9 cellular contexts compared by ENCODE assay signal in genomic region chr7:100373870-100374598, GRCh38. TPM values are rescaled to one million over a fixed set of nuclear protein-coding genes. Genes with fewer than 3 reads are reported as not detected.
DNase-seq lines count a peak whose midpoint lies in the region; ATAC-seq and TF ChIP-seq lines count a peak whose summit lies in the region.
"Not testable (repeated sequence)": the region's sequence is repeated elsewhere in the genome, so short reads cannot be mapped to it uniquely, and the experiment has no call there.
"Had no signal": no experiment of that assay in that cellular context is flagged by ENCODE, and none has a peak within 500 bp of the region (broad histone marks: within the 10 kb centered on the region; RNA-seq: fewer than 3 reads in every experiment).

No MANE protein-coding gene starts in this region.

- not testable (repeated sequence) for H3K9me3 Mint-ChIP-seq in WTC11; immature natural killer cell; natural killer cell treated with Interleukin-12 subunit alpha and Interleukin-12 subunit beta and Interleukin-15 and Interleukin-18, amount 100 ng/mL, for 72 hours

- H3K27me3 ChIP-seq in thoracic aorta (replicated peaks; ENCODE audit: insufficient read depth): not testable (repeated sequence)

- H3K4me1 ChIP-seq in thoracic aorta (ENCODE audit: control insufficient read depth in 1 of 2, low read depth in 2 of 2): not testable (repeated sequence)

- TF ChIP-seq CTCF in GM10248 (IDR thresholded peaks at IDR 0.05; ENCODE audit: control extremely low read depth, extremely low read depth, low read depth, missing control alignments): peak; percentile 37
- TF ChIP-seq CTCF in WTC11 (IDR thresholded peaks at IDR 0.05); thoracic aorta (IDR thresholded peaks at IDR 0.05): not testable (repeated sequence)
- TF ChIP-seq CTCF in choroid plexus epithelial cell (conservative IDR thresholded peaks at IDR 0.05; ENCODE audit: low read depth, low read length): peak; percentile 11

- not testable (repeated sequence) for H3K4me3 Mint-ChIP-seq in WTC11
- H3K4me3 Mint-ChIP-seq in immature natural killer cell: peak overlapping the region in 1 of 5 donors; percentile 38
- H3K4me3 Mint-ChIP-seq in natural killer cell treated with Interleukin-12 subunit alpha and Interleukin-12 subunit beta and Interleukin-15 and Interleukin-18, amount 100 ng/mL, for 72 hours: peak overlapping the region; percentile 70

- ATAC-seq in GM21515 (IDR thresholded peaks at IDR 0.05; ENCODE audit: unreplicated experiment) (peak; percentile 40), WTC11 (peak; percentile 36)
- ATAC-seq in natural killer cell treated with Interleukin-12 subunit alpha and Interleukin-12 subunit beta and Interleukin-15 and Interleukin-18, amount 100 ng/mL, for 72 hours; thoracic aorta (ENCODE audit: insufficient number of reproducible peaks, low FRiP score, low read depth): not testable (repeated sequence)

- H3K27ac ChIP-seq in thoracic aorta: peak overlapping the region in 1 of 2 donors; percentile 37

- CTCF ChIA-PET in GM10248 (lab: Yijun Ruan, JAX) (interaction anchor here (0.7 to 2.6 kb wide), 3 partner anchors 11 to 34 kb away, joined by 4 to 16 read pairs (median 5); no protein-coding TSS in a partner anchor), WTC11 (lab: Charles Lee) (interaction anchor here (0.8 to 1.8 kb wide), 4 partner anchors 24 to 260 kb away, joined by 3 to 6 read pairs (median 4); no protein-coding TSS in a partner anchor)

- H3K27me3 Mint-ChIP-seq in WTC11 (ENCODE audit: low read depth); immature natural killer cell (ENCODE audit: low read depth in 3 of 3); natural killer cell treated with Interleukin-12 subunit alpha and Interleukin-12 subunit beta and Interleukin-15 and Interleukin-18, amount 100 ng/mL, for 72 hours: not testable (repeated sequence)

- not testable (repeated sequence) for H3K4me3 ChIP-seq in choroid plexus epithelial cell (ENCODE audit: low read depth, low read length)
- H3K4me3 ChIP-seq in thoracic aorta: peak overlapping the region; percentile 45

- H3K36me3 ChIP-seq in thoracic aorta: not testable (repeated sequence)

- not testable (repeated sequence) for H3K9me3 ChIP-seq in thoracic aorta

- not testable (repeated sequence) for H3K27ac Mint-ChIP-seq in WTC11
- H3K27ac Mint-ChIP-seq in immature natural killer cell: peak overlapping the region in 5 of 6 donors; percentile 39 to 85 (median 64)
- H3K27ac Mint-ChIP-seq in natural killer cell treated with Interleukin-12 subunit alpha and Interleukin-12 subunit beta and Interleukin-15 and Interleukin-18, amount 100 ng/mL, for 72 hours: peak overlapping the region; percentile 92

- H3K4me1 Mint-ChIP-seq in WTC11: peaks cover 44% of the 10 kb centered on the region
- H3K4me1 Mint-ChIP-seq in immature natural killer cell: peaks cover 46 to 58% of the 10 kb centered on the region in 2 donors
- H3K4me1 Mint-ChIP-seq in natural killer cell treated with Interleukin-12 subunit alpha and Interleukin-12 subunit beta and Interleukin-15 and Interleukin-18, amount 100 ng/mL, for 72 hours (ENCODE audit: low read depth in 2 of 2): peaks cover 31 to 49% of the 10 kb centered on the region in 2 donors

- DNase-seq in GM10248 (ENCODE audit: extremely low spot score): peak; percentile 40
- DNase-seq in NCI-H1930 (lab: John Stamatoyannopoulos, UW): peak; percentile 19 to 24
- DNase-seq in WTC11 (ENCODE audit: low spot score); choroid plexus epithelial cell (ENCODE audit: low read depth); immature natural killer cell; natural killer cell treated with Interleukin-12 subunit alpha and Interleukin-12 subunit beta and Interleukin-15 and Interleukin-18, amount 100 ng/mL, for 72 hours (ENCODE audit: low spot score); thoracic aorta (ENCODE audit: low spot score): not testable (repeated sequence)

- not testable (repeated sequence) for H3K36me3 Mint-ChIP-seq in WTC11; immature natural killer cell; natural killer cell treated with Interleukin-12 subunit alpha and Interleukin-12 subunit beta and Interleukin-15 and Interleukin-18, amount 100 ng/mL, for 72 hours

- POLR2A ChIA-PET in GM10248 (lab: Yijun Ruan, JAX): interaction anchor here (0.5 kb wide), 1 partner anchor 46 kb away, joined by 3 read pairs; no protein-coding TSS in a partner anchor
- POLR2A ChIA-PET in WTC11 (lab: Charles Lee): not testable (repeated sequence)

RNA-seq across cellular contexts. Expression of gene PILRA, which starts 0.7 kb away (rescaled TPM):
- total RNA-seq in WTC11 (2021) (1.8 to 3.2 TPM (median 3.0 TPM) in 3 replicates), thoracic aorta (1 to 10 TPM; 5.0 to 8.5 TPM)
- 1 to 10 TPM; 1.5 to 2.4 (median 2.0) TPM for polyA plus RNA-seq in immature natural killer cell
- 1 to 10 TPM; 3.7 to 6.8 TPM for total RNA-seq in natural killer cell treated with Interleukin-12 subunit alpha and Interleukin-12 subunit beta and Interleukin-15 and Interleukin-18, amount 100 ng/mL, for 72 hours
- total RNA-seq: LHCN-M2 had no signal

RNA-seq across cellular contexts. Expression of gene PILRB, which starts 16.1 kb away (rescaled TPM):
- total RNA-seq in WTC11 (2021) (30.2 to 35.8 TPM (median 30.7 TPM) in 3 replicates), thoracic aorta (100 to 1,000 TPM in 1 of 2 donors, 10 to 100 TPM in 1; 88.4 to 100 TPM)
- 10 to 100 TPM; 12.2 to 42.1 (median 12.2) TPM for polyA plus RNA-seq in immature natural killer cell
- total RNA-seq in natural killer cell treated with Interleukin-12 subunit alpha and Interleukin-12 subunit beta and Interleukin-15 and Interleukin-18, amount 100 ng/mL, for 72 hours: 10 to 100 TPM; 48.4 to 94.8 TPM

RNA-seq across cellular contexts. Expression of gene ZCWPW1, which starts 54.5 kb away (rescaled TPM):
- total RNA-seq in WTC11 (2021) (1.4 to 1.5 TPM (median 1.4 TPM) in 3 replicates), thoracic aorta (1 to 10 TPM; 3.1 to 3.5 TPM)
- polyA plus RNA-seq in immature natural killer cell: 1 to 10 TPM; 4.1 to 5.9 (median 5.7) TPM
- total RNA-seq in natural killer cell treated with Interleukin-12 subunit alpha and Interleukin-12 subunit beta and Interleukin-15 and Interleukin-18, amount 100 ng/mL, for 72 hours: 1 to 10 TPM; 1.3 to 2.5 TPM

RNA-seq across cellular contexts. Expression of gene MEPCE, which starts 55.6 kb away (rescaled TPM):
- 41.9 to 49.6 TPM (median 47.7 TPM) in 3 replicates for total RNA-seq in WTC11 (2021)
- 10 to 100 TPM in 1 of 3 donors, 1 to 10 TPM in 2; 3.0 to 12.1 (median 8.3) TPM for polyA plus RNA-seq in immature natural killer cell
- total RNA-seq in natural killer cell treated with Interleukin-12 subunit alpha and Interleukin-12 subunit beta and Interleukin-15 and Interleukin-18, amount 100 ng/mL, for 72 hours: 10 to 100 TPM; 44.0 to 60.5 TPM
- total RNA-seq in thoracic aorta: 10 to 100 TPM; 27.2 to 27.8 TPM
